13 cellular contexts compared by ENCODE assay signal in the genomic region with DNA sequence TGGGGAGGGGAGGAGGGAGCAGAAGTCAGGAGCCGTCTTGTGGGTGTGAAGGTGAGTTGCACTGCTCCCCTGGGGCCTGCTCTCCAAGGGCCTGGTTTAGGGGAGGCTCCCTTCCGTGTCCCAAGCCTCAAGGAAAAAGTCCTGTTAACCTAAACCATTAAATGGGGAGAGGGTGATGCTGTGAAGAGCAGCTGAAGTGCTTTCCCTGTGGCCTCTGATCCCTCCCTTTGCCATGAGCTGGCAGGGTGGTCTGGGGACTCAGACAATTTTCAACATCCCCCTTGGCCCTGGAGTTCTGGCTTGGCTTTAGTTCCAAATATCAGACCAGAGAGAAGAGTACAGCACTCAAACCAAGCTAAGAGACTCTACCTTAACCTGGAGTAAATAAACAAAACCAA. TPM values are rescaled to one million over a fixed set of nuclear protein-coding genes. Genes with fewer than 3 reads are reported as not detected.
DNase-seq lines count a peak whose midpoint lies in the region; ATAC-seq and TF ChIP-seq lines count a peak whose summit lies in the region.
"Had no signal": no experiment of that assay in that cellular context is flagged by ENCODE, and none has a peak within 500 bp of the region (broad histone marks: within the 10 kb centered on the region; RNA-seq: fewer than 3 reads in every experiment).

No MANE protein-coding gene starts in this region.

- no peak overlapping the region for H2BK120ac ChIP-seq in H9 (ENCODE audit: low read depth, low read length, poor library complexity, severe bottlenecking)

- CTCF ChIA-PET in mammary epithelial cell (lab: Charles Lee; ENCODE audit: low non-redundant PET) = no interaction called here

- H3K23me2 ChIP-seq in H9 (ENCODE audit: insufficient read length, low read depth, low read length, poor library complexity, severe bottlenecking) = no peaks in the 10 kb centered on the region

- H2BK5ac ChIP-seq in H9 (ENCODE audit: insufficient read length, low read length) = no peak overlapping the region

- no peak overlapping the region for H2BK20ac ChIP-seq in H9 (ENCODE audit: low read depth, low read length, poor library complexity, severe bottlenecking)

- no peak overlapping the region for H3K56ac ChIP-seq in H9 (ENCODE audit: insufficient read length, low read depth, low read length)

- no peak overlapping the region for H3K23ac ChIP-seq in H9 (ENCODE audit: insufficient read length, low read depth, low read length)

- no peak overlapping the region for H4K8ac ChIP-seq in H9 (replicated peaks; ENCODE audit: insufficient read length, low read depth, low read length)

- no peak overlapping the region for H3K18ac ChIP-seq in H9 (ENCODE audit: insufficient read length, low read depth, low read length)

- no peak overlapping the region for H2BK12ac ChIP-seq in H9 (ENCODE audit: insufficient read length, low read depth, low read length)

- H3K9me3 Mint-ChIP-seq in CD14-positive monocyte (peaks cover 0 to 26% (median 10%) of the 10 kb centered on the region in 7 donors), H9 (no peaks in the 10 kb centered on the region; a peak in 1 of 5 replicates), nephron progenitor cell (no peaks in the 10 kb centered on the region)
- H3K9me3 Mint-ChIP-seq in central memory CD8-positive, alpha-beta T cell = no peaks in the 10 kb centered on the region
- H3K9me3 Mint-ChIP-seq: dendritic cell treated with granulocyte-macrophage colony-stimulating factor and Interleukin-4, amounts not matched to agents 40 ng/mL and 50 ng/mL, for 4 days had no signal

- no peak overlapping the region for H2AK5ac ChIP-seq in H9 (ENCODE audit: insufficient read length, low read length)

- H4K5ac ChIP-seq in H9 (ENCODE audit: insufficient read length, low read depth, low read length) = no peak overlapping the region

- H3T11ph ChIP-seq in H9 (ENCODE audit: low read length) = no peak overlapping the region

- H3K27me3 ChIP-seq in H9 (ENCODE audit: insufficient read depth, low read length) = peaks cover 27% of the 10 kb centered on the region; the same call in 1 of the 2 replicates
- H3K27me3 ChIP-seq in mammary epithelial cell (ENCODE audit: insufficient read depth, low read length) = peaks cover 33% of the 10 kb centered on the region

- H3K9ac ChIP-seq in H9 (ENCODE audit: extremely low read depth, insufficient read length, low read length) (no peak overlapping the region), mammary epithelial cell (ENCODE audit: insufficient read depth, low read length) (no peak overlapping the region)

- dilution Hi-C loops in mammary epithelial cell (cut with HindIII; ENCODE audit: low sequenced_read_pairs) = no loop called here

- H3K4me2 ChIP-seq in H9 (ENCODE audit: insufficient read depth, insufficient read length, low read length) (peak overlapping the region; percentile 56), mammary epithelial cell (ENCODE audit: insufficient read depth, low read depth, low read length) (no peak overlapping the region)

- H3K36me3 ChIP-seq in mammary epithelial cell (ENCODE audit: insufficient read depth, low read length) = no peaks in the 10 kb centered on the region

- H3K4me1 ChIP-seq in H9 (ENCODE audit: insufficient read depth, low read length) (no peaks in the 10 kb centered on the region), mammary epithelial cell (ENCODE audit: insufficient read depth, low read length) (no peaks in the 10 kb centered on the region)

- H2AFZ ChIP-seq in H9 (ENCODE audit: low read length) = no peak overlapping the region
- no peak overlapping the region for H2AFZ ChIP-seq in mammary epithelial cell (ENCODE audit: low read depth, low read length)

- H3K79me2 ChIP-seq in H9 (ENCODE audit: insufficient read depth, low read length) (no peaks in the 10 kb centered on the region), mammary epithelial cell (ENCODE audit: insufficient read depth, low read length) (no peaks in the 10 kb centered on the region)

- no peak overlapping the region for H2BK15ac ChIP-seq in H9 (ENCODE audit: low read depth, low read length)

- intact Hi-C loops in CD14-positive monocyte (cut with micrococcal nuclease) = no loop called here
- intact Hi-C loops in mammary epithelial cell (cut with micrococcal nuclease) = no loop called here

- no peak overlapping the region for H3K4ac ChIP-seq in H9 (ENCODE audit: low read depth, low read length)

- peak overlapping the region; percentile 60 to 83 for H3K4me3 Mint-ChIP-seq in CD14-positive monocyte
- H3K4me3 Mint-ChIP-seq in H9 = peak overlapping the region; percentile 62 to 79
- peak overlapping the region; percentile 70 for H3K4me3 Mint-ChIP-seq in central memory CD8-positive, alpha-beta T cell
- H3K4me3 Mint-ChIP-seq in nephron progenitor cell = peak overlapping the region; percentile 77

- H3K14ac ChIP-seq in H9 (ENCODE audit: insufficient read depth, low read length) = peak overlapping the region; percentile 17; the same call in 1 of the 2 replicates

- H3K4me3 ChIP-seq in mammary epithelial cell (replicated peaks in 1 of 3; ENCODE audit: insufficient read depth in 1 of 3, low read depth in 2 of 3, low read length in 3 of 3) = no peak overlapping the region

- peaks cover 68 to 88% (median 78%) of the 10 kb centered on the region in 3 donors for H3K27me3 Mint-ChIP-seq in CD14-positive monocyte (ENCODE audit: low read depth in 3 of 3)
- H3K27me3 Mint-ChIP-seq in H9 (ENCODE audit: low read depth) = peaks cover 81% of the 10 kb centered on the region
- H3K27me3 Mint-ChIP-seq in central memory CD8-positive, alpha-beta T cell = peaks cover 68% of the 10 kb centered on the region
- H3K27me3 Mint-ChIP-seq in nephron progenitor cell (ENCODE audit: low read depth, poor library complexity) = peaks cover 100% of the 10 kb centered on the region

- H4K91ac ChIP-seq in H9 (ENCODE audit: insufficient read length, low read depth, low read length) = no peak overlapping the region

- no peak overlapping the region for H3K27ac Mint-ChIP-seq in CD14-positive monocyte
- no peak overlapping the region for H3K27ac Mint-ChIP-seq in H9
- no peak overlapping the region for H3K27ac Mint-ChIP-seq in central memory CD8-positive, alpha-beta T cell (ENCODE audit: low read depth)
- no peak overlapping the region for H3K27ac Mint-ChIP-seq in nephron progenitor cell
- H3K27ac Mint-ChIP-seq: dendritic cell treated with granulocyte-macrophage colony-stimulating factor and Interleukin-4, amounts not matched to agents 40 ng/mL and 50 ng/mL, for 4 days had no signal

- no peak overlapping the region for H3K27ac ChIP-seq in H9 (ENCODE audit: insufficient read length, low read depth, low read length)
- no peak overlapping the region for H3K27ac ChIP-seq in mammary epithelial cell (ENCODE audit: insufficient read depth, low read depth, low read length)
- H3K27ac ChIP-seq: C4-2B had no signal

- ATAC-seq in central memory CD8-positive, alpha-beta T cell (replicated peaks; ENCODE audit: extremely low read depth, poor library complexity, severe bottlenecking) = no peak
- no peak for ATAC-seq in HG03439 (IDR thresholded peaks at IDR 0.05; ENCODE audit: unreplicated experiment)

- H3K4me1 Mint-ChIP-seq in CD14-positive monocyte (peaks cover 34% of the 10 kb centered on the region), H9 (peaks cover 12 to 17% of the 10 kb centered on the region in 2 experiments), nephron progenitor cell (peaks cover 6% of the 10 kb centered on the region)
- H3K4me1 Mint-ChIP-seq in central memory CD8-positive, alpha-beta T cell = peaks cover 5% of the 10 kb centered on the region

- H3K36me3 Mint-ChIP-seq in CD14-positive monocyte (peaks cover 0 to 8% of the 10 kb centered on the region in 2 donors), H9 (ENCODE audit: insufficient read depth in 1 of 3, low read depth in 3 of 3) (no peaks in the 10 kb centered on the region), nephron progenitor cell (ENCODE audit: low read depth) (no peaks in the 10 kb centered on the region)
- H3K36me3 Mint-ChIP-seq in central memory CD8-positive, alpha-beta T cell (ENCODE audit: insufficient read depth) = peaks cover 3% of the 10 kb centered on the region

- no peaks in the 10 kb centered on the region for H4K20me1 ChIP-seq in H9 (ENCODE audit: control insufficient read depth, insufficient read depth, insufficient read length)
- H4K20me1 ChIP-seq in mammary epithelial cell (ENCODE audit: insufficient read depth, low read length) = no peaks in the 10 kb centered on the region

- in situ Hi-C loops in mammary epithelial cell (cut with MboI; ENCODE audit: low sequenced_read_pairs in 2 of 2) = no loop called here

- BruUV-seq in mammary epithelial cell (replicated peaks; lab: Mats Ljungman, UMichigan) = no TSS peak

- no peaks in the 10 kb centered on the region for H3K79me1 ChIP-seq in H9 (ENCODE audit: insufficient read depth, low read depth, low read length, poor library complexity, severe bottlenecking)

- no CpG with 5 or more reads among the region's 2 CpGs for WGBS in H9 (ENCODE audit: extremely low coverage, insufficient read length, low lambda C conversion rate)
- 67% methylated on average over 1 of the region's 2 CpGs for WGBS in mammary epithelial cell (ENCODE audit: low coverage, missing lambda C conversion rate)

- no peak for DNase-seq in CD14-positive monocyte (ENCODE audit: low spot score)
- no peak for DNase-seq in H9
- DNase-seq in central memory CD8-positive, alpha-beta T cell (ENCODE audit: low spot score in 2 of 2) = no peak
- no peak for DNase-seq in nephron progenitor cell
- no peak for DNase-seq in HK-2 (ENCODE audit: unreplicated experiment)
- no peak for DNase-seq in D341Med (ENCODE audit: low spot score)
- no peak for DNase-seq in mammary epithelial cell
- DNase-seq: OCI-M1; stimulated activated CD4-positive, alpha-beta T cell treated with anti-CD3 and anti-CD28 coated beads, Interleukin-4, amount 100 ng/mL, for 24 hours had no signal

- TF ChIP-seq CTCF in CD14-positive monocyte (IDR thresholded peaks at IDR 0.05) (no peak), H9 (conservative IDR thresholded peaks at IDR 0.05) (no peak), nephron progenitor cell (IDR thresholded peaks at IDR 0.05) (no peak), mammary epithelial cell (conservative IDR thresholded peaks at IDR 0.05 in 1 of 2, IDR thresholded peaks at IDR 0.05 in 1 of 2; ENCODE audit: extremely low read depth in 1 of 2, insufficient read depth in 1 of 2, low read depth in 1 of 2, low read length in 2 of 2) (no peak)

- H3K9me3 ChIP-seq in H9 (ENCODE audit: control insufficient read depth, low read depth, low read length) (no peaks in the 10 kb centered on the region), mammary epithelial cell (replicated peaks; ENCODE audit: insufficient read depth, low read length) (no peaks in the 10 kb centered on the region)

RNA-seq across cellular contexts. Expression of gene POMC, which starts 0.7 kb away (rescaled TPM):
- polyA plus RNA-seq in CD14-positive monocyte = 1 to 10 TPM; 4.6 to 4.7 TPM
- total RNA-seq in H9 (2021) = 1.6 and 2.5 TPM in 2 replicates
- under 1 TPM; 0.24 to 0.83 TPM for total RNA-seq in mammary epithelial cell
- not detected for polyA plus RNA-seq in mammary epithelial cell
- not detected for polyA minus RNA-seq in mammary epithelial cell
- total RNA-seq: HT-29 had no signal
